In genomic region chr17:82053556-82054263, GRCh38 we compare ENCODE assay signal across 1 cellular context.
TF ChIP-seq lines count a peak whose summit lies in the region.

No MANE protein-coding gene starts in this region.

TF ChIP-seq in IMR-90, 13 proteins besides CTCF, POLR2A, EP300 and RAD21:
- TF ChIP-seq BHLHE40 (IDR thresholded peaks at IDR 0.05; ENCODE audit: low read depth, low read length) (no peak), RCOR1 (IDR thresholded peaks at IDR 0.05; ENCODE audit: insufficient replicate concordance, low read length) (no peak), MAZ (IDR thresholded peaks at IDR 0.05; ENCODE audit: borderline replicate concordance, low read depth, low read length) (no peak), MXI1 (IDR thresholded peaks at IDR 0.05; ENCODE audit: borderline replicate concordance, low read depth, low read length) (no peak), CHD1 (IDR thresholded peaks at IDR 0.05; ENCODE audit: low read depth, low read length) (no peak), MAFK (IDR thresholded peaks at IDR 0.05; ENCODE audit: low read depth, low read length) (no peak), CEBPB (IDR thresholded peaks at IDR 0.05; ENCODE audit: low read depth, low read length) (no peak), FOS (IDR thresholded peaks at IDR 0.05; ENCODE audit: low read depth, low read length) (no peak)
- TF ChIP-seq, protein P1, sequence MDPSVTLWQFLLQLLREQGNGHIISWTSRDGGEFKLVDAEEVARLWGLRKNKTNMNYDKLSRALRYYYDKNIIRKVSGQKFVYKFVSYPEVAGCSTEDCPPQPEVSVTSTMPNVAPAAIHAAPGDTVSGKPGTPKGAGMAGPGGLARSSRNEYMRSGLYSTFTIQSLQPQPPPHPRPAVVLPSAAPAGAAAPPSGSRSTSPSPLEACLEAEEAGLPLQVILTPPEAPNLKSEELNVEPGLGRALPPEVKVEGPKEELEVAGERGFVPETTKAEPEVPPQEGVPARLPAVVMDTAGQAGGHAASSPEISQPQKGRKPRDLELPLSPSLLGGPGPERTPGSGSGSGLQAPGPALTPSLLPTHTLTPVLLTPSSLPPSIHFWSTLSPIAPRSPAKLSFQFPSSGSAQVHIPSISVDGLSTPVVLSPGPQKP (IDR thresholded peaks at IDR 0.05; ENCODE audit: borderline replicate concordance, low read depth, low read length): no peak
- TF ChIP-seq, protein P2, sequence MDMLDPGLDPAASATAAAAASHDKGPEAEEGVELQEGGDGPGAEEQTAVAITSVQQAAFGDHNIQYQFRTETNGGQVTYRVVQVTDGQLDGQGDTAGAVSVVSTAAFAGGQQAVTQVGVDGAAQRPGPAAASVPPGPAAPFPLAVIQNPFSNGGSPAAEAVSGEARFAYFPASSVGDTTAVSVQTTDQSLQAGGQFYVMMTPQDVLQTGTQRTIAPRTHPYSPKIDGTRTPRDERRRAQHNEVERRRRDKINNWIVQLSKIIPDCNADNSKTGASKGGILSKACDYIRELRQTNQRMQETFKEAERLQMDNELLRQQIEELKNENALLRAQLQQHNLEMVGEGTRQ (IDR thresholded peaks at IDR 0.05; ENCODE audit: low read depth, low read length): no peak
